Comparison of ENCODE assay signal across 20 cellular contexts in genomic region chr10:30791197-30791611, GRCh38.
DNase-seq lines count a peak whose midpoint lies in the region; ATAC-seq and TF ChIP-seq lines count a peak whose summit lies in the region.
"Had no signal": no experiment of that assay in that cellular context is flagged by ENCODE, and none has a peak within 500 bp of the region (broad histone marks: within the 10 kb centered on the region; RNA-seq: fewer than 3 reads in every experiment).

No MANE protein-coding gene starts in this region.

- H3K27ac ChIP-seq in CD8-positive, alpha-beta T cell (ENCODE audit: low read depth, low read length) = no peak overlapping the region
- H3K27ac ChIP-seq: gastroesophageal sphincter, testis had no signal

- H3K27me3 ChIP-seq in CD8-positive, alpha-beta T cell (ENCODE audit: insufficient read depth, low read length) = no peaks in the 10 kb centered on the region
- H3K27me3 ChIP-seq: gastroesophageal sphincter, testis had no signal

- H3K36me3 ChIP-seq in CD8-positive, alpha-beta T cell (ENCODE audit: insufficient read depth, low read length) = no peaks in the 10 kb centered on the region
- H3K36me3 ChIP-seq: gastroesophageal sphincter had no signal

- ATAC-seq in CD8-positive, alpha-beta T cell = no peak
- ATAC-seq in T-cell (replicated peaks in 1 of 4) (no peak), GM19035 (IDR thresholded peaks at IDR 0.05; ENCODE audit: unreplicated experiment) (no peak)
- ATAC-seq: gastroesophageal sphincter, K562 had no signal

- no peak for TF ChIP-seq CTCF in CD8-positive, alpha-beta T cell (IDR thresholded peaks at IDR 0.05)
- TF ChIP-seq CTCF in osteocyte (IDR thresholded peaks at IDR 0.05) = no peak

- DNase-seq in CD8-positive, alpha-beta T cell = no peak
- DNase-seq in T-cell (no peak), dermis blood vessel endothelial cell (peak; percentile 42), osteocyte (ENCODE audit: extremely low spot score, unreplicated experiment) (no peak), NCI-H1417 treated with DMSO at 0.1 percent for 48 hours (lab: John Stamatoyannopoulos, UW) (no peak), NCI-H2081 treated with DMSO at 0.1 percent for 48 hours (lab: John Stamatoyannopoulos, UW) (no peak)
- DNase-seq: activated B cell treated with CpG ODN at 0.5 μM for 24 hours; caudate nucleus; DMS79 treated with DMSO at 0.1 percent for 48 hours; midbrain; MM.1S; NCI-H1436 treated with DMSO at 0.1 percent for 48 hours; NCI-H2171 treated with DMSO at 0.1 percent for 48 hours; NCI-H526; stimulated activated CD4-positive, alpha-beta T cell treated with anti-CD3 and anti-CD28 coated beads, Interleukin-1b, Interleukin-23, amount 100 ng/mL, for 48 hours; T-helper 9 cell; testis had no signal

- no peaks in the 10 kb centered on the region for H3K9me3 Mint-ChIP-seq in CD8-positive, alpha-beta T cell
- H3K9me3 Mint-ChIP-seq in T-cell (no peaks in the 10 kb centered on the region), osteocyte (ENCODE audit: unreplicated experiment) (no peaks in the 10 kb centered on the region)
- H3K9me3 Mint-ChIP-seq: activated B cell treated with CpG ODN at 0.5 μM for 24 hours had no signal

- CTCF ChIA-PET in CD8-positive, alpha-beta T cell (lab: Charles Lee) = no interaction called here
- CTCF ChIA-PET in T-cell (lab: Charles Lee) = no interaction called here

- no peaks in the 10 kb centered on the region for H3K9me3 ChIP-seq in CD8-positive, alpha-beta T cell (ENCODE audit: low read length)
- H3K9me3 ChIP-seq: gastroesophageal sphincter, testis had no signal

- H3K27ac Mint-ChIP-seq in CD8-positive, alpha-beta T cell = peak overlapping the region; percentile 91
- peak overlapping the region; percentile 96 to 99 for H3K27ac Mint-ChIP-seq in T-cell
- H3K27ac Mint-ChIP-seq in osteocyte (ENCODE audit: unreplicated experiment) = peak overlapping the region; percentile 68
- H3K27ac Mint-ChIP-seq: activated B cell treated with CpG ODN at 0.5 μM for 24 hours had no signal

- H3K4me3 Mint-ChIP-seq in CD8-positive, alpha-beta T cell = no peak overlapping the region
- H3K4me3 Mint-ChIP-seq in T-cell (peak overlapping the region in 2 of 3 donors; percentile 42 to 71), osteocyte (ENCODE audit: unreplicated experiment) (no peak overlapping the region)
- H3K4me3 Mint-ChIP-seq: activated B cell treated with CpG ODN at 0.5 μM for 24 hours had no signal

- peaks cover 39% of the 10 kb centered on the region for H3K4me1 Mint-ChIP-seq in CD8-positive, alpha-beta T cell (ENCODE audit: low read depth)
- H3K4me1 Mint-ChIP-seq in T-cell (peaks cover 39 to 44% (median 42%) of the 10 kb centered on the region in 3 donors), osteocyte (ENCODE audit: unreplicated experiment) (peaks cover 19% of the 10 kb centered on the region)

- POLR2A ChIA-PET in CD8-positive, alpha-beta T cell (lab: Charles Lee) = no interaction called here
- POLR2A ChIA-PET in T-cell (lab: Charles Lee) = no interaction called here

- intact Hi-C loops in CD8-positive, alpha-beta T cell (cut with DNase I, micrococcal nuclease) = no loop called here

- H3K4me3 ChIP-seq in CD8-positive, alpha-beta T cell (ENCODE audit: low read depth, low read length) = no peak overlapping the region
- H3K4me3 ChIP-seq: gastroesophageal sphincter, K562, testis had no signal

- peaks cover 21% of the 10 kb centered on the region for H3K4me1 ChIP-seq in CD8-positive, alpha-beta T cell (ENCODE audit: insufficient read depth, low read length)
- H3K4me1 ChIP-seq: gastroesophageal sphincter had no signal

- H3K36me3 Mint-ChIP-seq in CD8-positive, alpha-beta T cell = no peaks in the 10 kb centered on the region
- H3K36me3 Mint-ChIP-seq in T-cell (peaks cover 3% of the 10 kb centered on the region), osteocyte (ENCODE audit: unreplicated experiment) (no peaks in the 10 kb centered on the region)

- H3K27me3 Mint-ChIP-seq in CD8-positive, alpha-beta T cell (ENCODE audit: low read depth) = no peaks in the 10 kb centered on the region
- no peaks in the 10 kb centered on the region for H3K27me3 Mint-ChIP-seq in T-cell
- H3K27me3 Mint-ChIP-seq in osteocyte (ENCODE audit: unreplicated experiment) = no peaks in the 10 kb centered on the region

Comparison
In these comparisons a context has a peak if more than half of its experiments do, and no peak if none do; other contexts are left out.
1. H3K4me3 Mint-ChIP-seq: peak in T-cell (2 of 3); none in CD8-positive, alpha-beta T cell (single experiment) and osteocyte (single experiment).
2. Peak in every context shown above with its lines, with median percentiles within 50 percentile points of each other: H3K27ac Mint-ChIP-seq.